In the genomic region with DNA sequence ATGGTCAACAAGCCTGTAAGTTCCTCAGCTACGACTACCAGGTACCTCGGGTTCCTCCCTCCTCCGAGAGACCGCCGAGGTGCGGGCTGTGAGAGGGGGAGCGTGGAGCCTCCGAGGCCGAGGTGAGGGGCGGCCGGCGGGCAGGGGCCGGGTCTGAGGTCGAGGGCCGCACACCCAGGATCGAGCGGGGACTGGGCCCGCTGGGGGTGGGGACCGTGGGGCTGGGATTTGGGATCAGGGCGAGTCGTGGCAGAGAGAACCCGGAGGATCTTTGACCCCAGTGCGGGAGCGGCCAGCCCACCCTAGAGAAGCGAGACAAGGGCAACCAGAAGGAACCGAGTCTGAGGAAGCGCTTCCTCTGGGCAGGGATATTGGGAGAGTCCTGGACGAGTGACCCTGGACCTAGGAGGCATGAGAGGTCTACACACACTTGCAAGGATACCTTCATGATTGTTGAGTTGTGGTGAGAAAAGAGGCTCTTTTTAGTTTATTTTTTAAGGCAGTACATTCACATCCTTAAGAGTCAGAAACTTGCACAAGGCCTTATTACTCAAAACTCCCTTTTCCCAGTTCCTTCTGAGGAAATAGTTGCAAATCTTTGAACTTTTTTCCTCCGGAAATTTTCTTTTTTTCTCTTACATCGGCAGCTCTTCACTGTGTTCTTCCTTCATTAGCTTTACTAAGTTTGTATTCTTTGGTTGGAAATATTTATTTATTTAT, we compare ENCODE assay signal across 8 cellular contexts. TPM values are rescaled to one million over a fixed set of nuclear protein-coding genes. Genes with fewer than 3 reads are reported as not detected.
A peak's percentile ranks its signal among the peaks of the same experiment; 100 is the strongest.
DNase-seq lines count a peak whose midpoint lies in the region; ATAC-seq and TF ChIP-seq lines count a peak whose summit lies in the region.

No MANE protein-coding gene starts in this region.

- no peaks in the 10 kb centered on the region for H3K36me3 ChIP-seq in mucosa of descending colon (ENCODE audit: low read depth)

- TF ChIP-seq CTCF in CD14-positive monocyte (IDR thresholded peaks at IDR 0.05) = no peak
- TF ChIP-seq CTCF in mucosa of descending colon (IDR thresholded peaks at IDR 0.05) = no peak

- peak overlapping the region; percentile 97 to 100 (median 99) for H3K27ac Mint-ChIP-seq in CD14-positive monocyte
- peak overlapping the region; percentile 98 for H3K27ac Mint-ChIP-seq in dendritic cell treated with granulocyte-macrophage colony-stimulating factor and Interleukin-4, amounts not matched to agents 40 ng/mL and 50 ng/mL, for 4 days

- H3K4me1 Mint-ChIP-seq in CD14-positive monocyte = peaks cover 44% of the 10 kb centered on the region
- H3K4me1 Mint-ChIP-seq in dendritic cell treated with granulocyte-macrophage colony-stimulating factor and Interleukin-4, amounts not matched to agents 40 ng/mL and 50 ng/mL, for 4 days (ENCODE audit: low read depth) = peaks cover 25% of the 10 kb centered on the region

- H3K9me3 Mint-ChIP-seq in CD14-positive monocyte = peaks cover 0 to 4% (median 0%) of the 10 kb centered on the region in 7 donors
- H3K9me3 Mint-ChIP-seq in dendritic cell treated with granulocyte-macrophage colony-stimulating factor and Interleukin-4, amounts not matched to agents 40 ng/mL and 50 ng/mL, for 4 days = no peaks in the 10 kb centered on the region

- H3K36me3 Mint-ChIP-seq in CD14-positive monocyte = peaks cover 0 to 10% of the 10 kb centered on the region in 2 donors
- peaks cover 11% of the 10 kb centered on the region for H3K36me3 Mint-ChIP-seq in dendritic cell treated with granulocyte-macrophage colony-stimulating factor and Interleukin-4, amounts not matched to agents 40 ng/mL and 50 ng/mL, for 4 days (ENCODE audit: low read depth)

- no peaks in the 10 kb centered on the region for H3K27me3 Mint-ChIP-seq in CD14-positive monocyte (ENCODE audit: low read depth in 3 of 3)
- no peaks in the 10 kb centered on the region for H3K27me3 Mint-ChIP-seq in dendritic cell treated with granulocyte-macrophage colony-stimulating factor and Interleukin-4, amounts not matched to agents 40 ng/mL and 50 ng/mL, for 4 days

- no peak for DNase-seq in CD14-positive monocyte (ENCODE audit: low spot score)
- peak; percentile 14 for DNase-seq in M059J (ENCODE audit: low read depth)
- DNase-seq in mucosa of descending colon = no peak
- DNase-seq in AML-193 (lab: John Stamatoyannopoulos, UW) = no peak
- no peak for DNase-seq in effector CD4-positive, alpha-beta T cell
- no peak for DNase-seq in NCI-H1417 treated with DMSO at 0.1 percent for 48 hours (lab: John Stamatoyannopoulos, UW)
- no peak for DNase-seq in activated CD4-positive, CD25-positive, alpha-beta regulatory T cell (lab: John Stamatoyannopoulos, UW)

- H3K4me1 ChIP-seq in mucosa of descending colon (ENCODE audit: low read depth) = peaks cover 7% of the 10 kb centered on the region

- H3K9me3 ChIP-seq in mucosa of descending colon = no peaks in the 10 kb centered on the region

- no peak for ATAC-seq in mucosa of descending colon

- H3K4me3 Mint-ChIP-seq in CD14-positive monocyte = peak overlapping the region; percentile 91
- peak overlapping the region; percentile 95 for H3K4me3 Mint-ChIP-seq in dendritic cell treated with granulocyte-macrophage colony-stimulating factor and Interleukin-4, amounts not matched to agents 40 ng/mL and 50 ng/mL, for 4 days

- H3K4me3 ChIP-seq in mucosa of descending colon = peak overlapping the region; percentile 57

- intact Hi-C loops in CD14-positive monocyte (cut with micrococcal nuclease) (loop anchor here (2.0 to 5.0 kb wide), 2 partner anchors 16 to 40 kb away; no protein-coding TSS in a partner anchor), mucosa of descending colon (cut with DNase I, micrococcal nuclease) (no loop called here)
- intact Hi-C loops in dendritic cell treated with granulocyte-macrophage colony-stimulating factor and Interleukin-4, amounts not matched to agents 40 ng/mL and 50 ng/mL, for 4 days (cut with micrococcal nuclease) = loop anchor here (5.0 kb wide), 1 partner anchor 40 kb away; no protein-coding TSS in a partner anchor

RNA-seq across cellular contexts. Expression of gene ZNF487, which starts 0.4 kb away (rescaled TPM):
- 10 to 100 TPM in 1 of 2 donors, 1 to 10 TPM in 1; 8.6 to 15.6 TPM for polyA plus RNA-seq in CD14-positive monocyte
- total RNA-seq in M059J (2014; rRNA removed; shearing (Covaris generic)) = 1.0 and 2.6 TPM in 2 replicates
- total RNA-seq in mucosa of descending colon = 1 to 10 TPM; 4.2 to 7.6 (median 7.5) TPM

RNA-seq across cellular contexts. Expression of gene HNRNPF, which starts 28.3 kb away (rescaled TPM):
- polyA plus RNA-seq in CD14-positive monocyte = 100 to 1,000 TPM; 188 to 189 TPM
- 129 and 179 TPM in 2 replicates for total RNA-seq in M059J (2014; rRNA removed; shearing (Covaris generic))
- 100 to 1,000 TPM; 212 to 229 (median 227) TPM for total RNA-seq in mucosa of descending colon

Comparison
In these comparisons a context has a peak if more than half of its experiments do, and no peak if none do; other contexts are left out.
1. intact Hi-C loops: an anchor here in CD14-positive monocyte (2.0 to 5.0 kb wide) and dendritic cell treated with granulocyte-macrophage colony-stimulating factor and Interleukin-4, amounts not matched to agents 40 ng/mL and 50 ng/mL, for 4 days (5.0 kb wide); none called in mucosa of descending colon.